ENCODE assay signal across 8 cellular contexts in genomic region chr17:75588546-75589016, GRCh38. TPM values are rescaled to one million over a fixed set of nuclear protein-coding genes. Genes with fewer than 3 reads are reported as not detected.
DNase-seq lines count a peak whose midpoint lies in the region; ATAC-seq and TF ChIP-seq lines count a peak whose summit lies in the region.

No MANE protein-coding gene starts in this region.

- H3K36me3 ChIP-seq in PC-3 (ENCODE audit: low read depth, low read length) (no peaks in the 10 kb centered on the region), esophagus muscularis mucosa (peaks cover 0 to 8% (median 0%) of the 10 kb centered on the region in 4 donors)

- peaks cover 2% of the 10 kb centered on the region for H3K36me3 Mint-ChIP-seq in neural crest cell (ENCODE audit: low read depth)

- H3K27me3 ChIP-seq in AG04450 (ENCODE audit: control insufficient read depth, insufficient read depth, low read length) (peaks cover 32% of the 10 kb centered on the region), PC-3 (ENCODE audit: low read length) (no peaks in the 10 kb centered on the region), esophagus muscularis mucosa (peaks cover 0 to 11% (median 5%) of the 10 kb centered on the region in 4 donors)

- no TSS peak for BruUV-seq in PC-3 (replicated peaks; lab: Mats Ljungman, UMichigan)

- no peaks in the 10 kb centered on the region for H3K9me3 Mint-ChIP-seq in neural crest cell

- peaks cover 17% of the 10 kb centered on the region for H3K27me3 Mint-ChIP-seq in neural crest cell (ENCODE audit: low read depth)

- no peak for DNase-seq in AG04450 (ENCODE audit: low read depth, low spot score)
- no peak for DNase-seq in PC-3
- DNase-seq in esophagus muscularis mucosa (ENCODE audit: extremely low spot score): no peak
- peak; percentile 30 for DNase-seq in neural crest cell (ENCODE audit: low read depth, low spot score)
- DNase-seq in kidney glomerular epithelial cell (lab: John Stamatoyannopoulos, UW): no peak
- DNase-seq in DMS153 treated with DMSO at 0.1 percent for 48 hours (lab: John Stamatoyannopoulos, UW; ENCODE audit: unreplicated experiment): no peak
- no peak for DNase-seq in NCI-H1694 treated with DMSO at 0.1 percent for 48 hours (lab: John Stamatoyannopoulos, UW)

- no peaks in the 10 kb centered on the region for H4K20me1 ChIP-seq in PC-3 (ENCODE audit: low read length)

- CTCF ChIA-PET in AG04450 (lab: Charles Lee): interaction anchor here (0.9 to 1.3 kb wide), 4 partner anchors 8 to 72 kb away, joined by 3 to 5 read pairs (median 3); partner anchors contain the start of genes SMIM5 and TSEN54
- CTCF ChIA-PET in PC-3 (lab: Charles Lee): no interaction called here

- H3K4me3 ChIP-seq in AG04450 (ENCODE audit: low read depth, low read length) (peak overlapping the region; percentile 13; the same call in 1 of the 2 replicates), PC-3 (ENCODE audit: low read length) (peak overlapping the region; percentile 54), esophagus muscularis mucosa (peak overlapping the region; percentile 62 to 79 (median 68))

- intact Hi-C loops in PC-3 (cut with micrococcal nuclease): loop anchor here (1.0 to 10.0 kb wide), 4 partner anchors 45 to 164 kb away; partner anchors contain the start of genes CASKIN2 and SMIM5
- intact Hi-C loops in esophagus muscularis mucosa (cut with DNase I): loop anchor here (2.0 to 10.0 kb wide), 3 partner anchors 44 to 264 kb away; partner anchors contain the start of gene SMIM5

- TF ChIP-seq CTCF in AG04450 (IDR thresholded peaks at IDR 0.05; ENCODE audit: low read depth, low read length) (no peak), PC-3 (conservative IDR thresholded peaks at IDR 0.05; ENCODE audit: low read depth, low read length) (no peak), esophagus muscularis mucosa (IDR thresholded peaks at IDR 0.05) (no peak), neural crest cell (conservative IDR thresholded peaks at IDR 0.05) (no peak)

- H3K4me1 ChIP-seq in PC-3 (ENCODE audit: insufficient read depth, low read length) (peaks cover 10% of the 10 kb centered on the region), esophagus muscularis mucosa (peaks cover 15 to 37% (median 34%) of the 10 kb centered on the region in 4 donors)

- peak overlapping the region; percentile 19 for H3K4me3 Mint-ChIP-seq in neural crest cell

- 21% methylated on average over 11 of the region's 56 CpGs for WGBS in esophagus muscularis mucosa

- no peak overlapping the region for H3K27ac ChIP-seq in AG04450 (ENCODE audit: low read depth, low read length)
- H3K27ac ChIP-seq in PC-3 (ENCODE audit: low read length): no peak overlapping the region
- peak overlapping the region; percentile 86 to 95 (median 90) for H3K27ac ChIP-seq in esophagus muscularis mucosa (replicated peaks in 1 of 4)

- peaks cover 4% of the 10 kb centered on the region for H3K9me3 ChIP-seq in AG04450 (ENCODE audit: control insufficient read depth, insufficient read depth, low read length)
- no peaks in the 10 kb centered on the region for H3K9me3 ChIP-seq in PC-3 (ENCODE audit: low read length)
- H3K9me3 ChIP-seq in esophagus muscularis mucosa: no peaks in the 10 kb centered on the region

- H2AFZ ChIP-seq in PC-3 (ENCODE audit: low read length): peak overlapping the region; percentile 81

- H3K27ac Mint-ChIP-seq in neural crest cell (ENCODE audit: unreplicated experiment): no peak overlapping the region

- no peaks in the 10 kb centered on the region for H3K79me2 ChIP-seq in PC-3 (ENCODE audit: low read length)

- peak overlapping the region; percentile 88 for H3K4me2 ChIP-seq in PC-3 (ENCODE audit: low read length)

- TF ChIP-seq EP300 in esophagus muscularis mucosa (IDR thresholded peaks at IDR 0.05): no peak

- no peak for TF ChIP-seq POLR2A in esophagus muscularis mucosa (IDR thresholded peaks at IDR 0.05; ENCODE audit: low read depth)

- H3F3A ChIP-seq in PC-3 (ENCODE audit: low read length, unreplicated experiment): no peaks in the 10 kb centered on the region

- peaks cover 5% of the 10 kb centered on the region for H3K4me1 Mint-ChIP-seq in neural crest cell

- ATAC-seq in GM21367 (IDR thresholded peaks at IDR 0.05; ENCODE audit: unreplicated experiment): peak; percentile 9
- ATAC-seq in PC-3: peak; percentile 4

- H3K9me2 ChIP-seq in PC-3 (replicated peaks; ENCODE audit: low read length): no peaks in the 10 kb centered on the region

- H3K9ac ChIP-seq in PC-3 (ENCODE audit: low read length): peak overlapping the region; percentile 17; the same call in 1 of the 2 replicates

- POLR2A ChIA-PET in AG04450 (lab: Yijun Ruan, JAX): no interaction called here
- POLR2A ChIA-PET in PC-3 (lab: Charles Lee; ENCODE audit: unreplicated experiment): interaction anchor here (0.6 kb wide), 1 partner anchor 11 kb away, joined by 3 read pairs; no protein-coding TSS in a partner anchor

RNA-seq across cellular contexts. Expression of gene MYO15B, which starts 1.0 kb away (rescaled TPM):
- polyA plus RNA-seq in AG04450 (2011; rRNA removed): 0.52 and 0.79 TPM in 2 replicates
- polyA minus RNA-seq in AG04450 (2011; rRNA and poly(A)+ RNA removed): 0.56 and 1.7 TPM in 2 replicates
- 3.2 and 7.1 TPM in 2 replicates for total RNA-seq in PC-3 (2014; rRNA removed)
- total RNA-seq in esophagus muscularis mucosa: 10 to 100 TPM; 34.5 to 61.9 (median 43.4) TPM
- 23.3 and 23.7 TPM in 2 replicates for total RNA-seq in neural crest cell

RNA-seq across cellular contexts. Expression of gene SMIM5, which starts 44.7 kb away (rescaled TPM):
- polyA plus RNA-seq in AG04450 (2011; rRNA removed): not detected in 2 replicates
- not detected in 2 replicates for polyA minus RNA-seq in AG04450 (2011; rRNA and poly(A)+ RNA removed)
- total RNA-seq in PC-3 (2014; rRNA removed) (2.3 and 4.3 TPM in 2 replicates), esophagus muscularis mucosa (1 to 10 TPM; 4.3 to 6.6 (median 5.6) TPM), neural crest cell (0.32 TPM in 1 of 2 replicates, not detected in the other)

Comparison
In these comparisons a context has a peak if more than half of its experiments do, and no peak if none do; other contexts are left out.
1. H3K27ac ChIP-seq: peak in esophagus muscularis mucosa (4 of 4); none in AG04450 (single experiment) and PC-3 (single experiment).
2. H3K4me3 ChIP-seq: peak in every context shown above with its lines; median percentile 68 in esophagus muscularis mucosa; 54 in PC-3; 13 in AG04450.